12 cellular contexts compared by ENCODE assay signal in genomic region chr1:198726455-198726854, GRCh38.
A peak's percentile ranks its signal among the peaks of the same experiment; 100 is the strongest.
DNase-seq lines count a peak whose midpoint lies in the region; ATAC-seq and TF ChIP-seq lines count a peak whose summit lies in the region.
"Had no signal": no experiment of that assay in that cellular context is flagged by ENCODE, and none has a peak within 500 bp of the region (broad histone marks: within the 10 kb centered on the region; RNA-seq: fewer than 3 reads in every experiment).

No MANE protein-coding gene starts in this region.

- H3K4me1 ChIP-seq in adipocyte (ENCODE audit: control insufficient read depth, insufficient read depth, low read length) = no peaks in the 10 kb centered on the region
- H3K4me1 ChIP-seq: ascending aorta had no signal

- H3K9ac ChIP-seq in adipocyte (ENCODE audit: low read length) = no peak overlapping the region

- no peak overlapping the region for H3K27ac Mint-ChIP-seq in mesothelial cell of epicardium

- DNase-seq in AG10803 (ENCODE audit: low read depth) (peak; percentile 33), GM04504 (ENCODE audit: low read depth) (peak; percentile 8), adipocyte (ENCODE audit: low read depth) (peak; percentile 39), iris pigment epithelial cell (ENCODE audit: low read depth) (peak; percentile 79), SIG-M5 (lab: John Stamatoyannopoulos, UW) (no peak), SKM-1 treated with dmso at 0.1 percent for 144 hours (lab: John Stamatoyannopoulos, UW; ENCODE audit: unreplicated experiment) (no peak), mesothelial cell of epicardium (ENCODE audit: low spot score in 2 of 2, unreplicated experiment in 2 of 2) (no peak)
- DNase-seq: NCI-H2029 treated with DMSO at 0.1 percent for 48 hours; stimulated activated CD4-positive, alpha-beta T cell treated with anti-CD3 and anti-CD28 coated beads, Interleukin-4, amount 100 ng/mL, for 4 hours; substantia nigra had no signal

- H3K27me3 Mint-ChIP-seq in mesothelial cell of epicardium (ENCODE audit: low read depth) = no peaks in the 10 kb centered on the region

- no peak for ATAC-seq in HG03280 (IDR thresholded peaks at IDR 0.05; ENCODE audit: unreplicated experiment)

- H3K4me3 Mint-ChIP-seq in mesothelial cell of epicardium = no peak overlapping the region

- no peaks in the 10 kb centered on the region for H3K4me1 Mint-ChIP-seq in mesothelial cell of epicardium

- no peaks in the 10 kb centered on the region for H3K36me3 ChIP-seq in adipocyte (ENCODE audit: control insufficient read depth, insufficient read depth, low read length, severe bottlenecking)
- H3K36me3 ChIP-seq: ascending aorta had no signal

- H3K36me3 Mint-ChIP-seq in mesothelial cell of epicardium = no peaks in the 10 kb centered on the region

- no peaks in the 10 kb centered on the region for H3K9me3 ChIP-seq in adipocyte (ENCODE audit: control insufficient read depth, low read length)
- H3K9me3 ChIP-seq: ascending aorta had no signal

- H3K4me3 ChIP-seq in AG10803 (ENCODE audit: low read length) (no peak overlapping the region), adipocyte (ENCODE audit: low read length) (no peak overlapping the region)
- H3K4me3 ChIP-seq: ascending aorta had no signal

- TF ChIP-seq CTCF in AG10803 (conservative IDR thresholded peaks at IDR 0.05; ENCODE audit: low read length) = no peak
- TF ChIP-seq CTCF in mesothelial cell of epicardium (IDR thresholded peaks at IDR 0.05; ENCODE audit: unreplicated experiment) = no peak

- no peaks in the 10 kb centered on the region for H3K27me3 ChIP-seq in adipocyte (replicated peaks; ENCODE audit: control insufficient read depth, insufficient read depth, low read length)
- H3K27me3 ChIP-seq: ascending aorta had no signal

- no peaks in the 10 kb centered on the region for H3K9me3 Mint-ChIP-seq in mesothelial cell of epicardium

Comparison
In these comparisons a context has a peak if more than half of its experiments do, and no peak if none do; other contexts are left out.
1. DNase-seq: peak in AG10803 (single experiment), GM04504 (single experiment), adipocyte (single experiment) and iris pigment epithelial cell (single experiment); none in SIG-M5 (single experiment), SKM-1 treated with dmso at 0.1 percent for 144 hours (single experiment) and mesothelial cell of epicardium (0 of 2).